In genomic region chr10:132446661-132447445, GRCh38 we compare ENCODE assay signal across 8 cellular contexts. TPM values are rescaled to one million over a fixed set of nuclear protein-coding genes. Genes with fewer than 3 reads are reported as not detected.
DNase-seq lines count a peak whose midpoint lies in the region; ATAC-seq and TF ChIP-seq lines count a peak whose summit lies in the region.

No MANE protein-coding gene starts in this region.

- peak overlapping the region; percentile 62 for H3K27ac ChIP-seq in Karpas-422 (ENCODE audit: low read length)

- no peaks in the 10 kb centered on the region for H3K27me3 ChIP-seq in Karpas-422 (ENCODE audit: low read length)

- peaks cover 33% of the 10 kb centered on the region for H3K4me1 ChIP-seq in Karpas-422 (ENCODE audit: low read length)

- ATAC-seq in GM19395 (IDR thresholded peaks at IDR 0.05; ENCODE audit: unreplicated experiment) (peak; percentile 59), memory B cell (ENCODE audit: low read depth) (peak; percentile 40)

- H3K27ac Mint-ChIP-seq in memory B cell: peak overlapping the region; percentile 98

- H3K27me3 Mint-ChIP-seq in memory B cell: no peaks in the 10 kb centered on the region

- H3K9me2 ChIP-seq in Karpas-422 (replicated peaks; ENCODE audit: insufficient read depth, low read length): no peaks in the 10 kb centered on the region

- peak overlapping the region; percentile 64 for H3K9ac ChIP-seq in Karpas-422 (ENCODE audit: low read length)

- in situ Hi-C loops in astrocyte of the spinal cord (cut with HindIII; ENCODE audit: low sequenced_read_pairs): no loop called here

- peak; percentile 63 for TF ChIP-seq CTCF in AG09309 (IDR thresholded peaks at IDR 0.05; ENCODE audit: control insufficient read depth, insufficient read depth, low read depth, low read length, missing control alignments)
- peak; percentile 39 for TF ChIP-seq CTCF in astrocyte of the spinal cord (IDR thresholded peaks at IDR 0.05; ENCODE audit: low read depth, low read length)

- no peaks in the 10 kb centered on the region for H4K20me1 ChIP-seq in Karpas-422 (ENCODE audit: insufficient read depth, low read depth, low read length)

- H2AFZ ChIP-seq in Karpas-422 (ENCODE audit: low read length): no peak overlapping the region

- peaks cover 35% of the 10 kb centered on the region for H3K4me1 Mint-ChIP-seq in memory B cell

- H3K4me2 ChIP-seq in Karpas-422 (ENCODE audit: low read depth, low read length, poor library complexity, severe bottlenecking): peak overlapping the region; percentile 45

- no peaks in the 10 kb centered on the region for H3K36me3 ChIP-seq in Karpas-422 (ENCODE audit: insufficient read depth, low read length)

- no peaks in the 10 kb centered on the region for H3K36me3 Mint-ChIP-seq in memory B cell

- H3K79me2 ChIP-seq in Karpas-422 (ENCODE audit: low read length): no peaks in the 10 kb centered on the region

- H3K9me3 Mint-ChIP-seq in memory B cell: no peaks in the 10 kb centered on the region

- DNase-seq in AG09309 (ENCODE audit: low read depth): no peak
- DNase-seq in Karpas-422: peak; percentile 88
- DNase-seq in T-helper 2 cell: peak in 4 of 5 experiments; percentile 42 to 86 (median 58)
- DNase-seq in astrocyte of the spinal cord (ENCODE audit: low read depth, low spot score): no peak
- peak in 1 of 2 donors; percentile 51 for DNase-seq in memory B cell (ENCODE audit: low spot score in 2 of 2)
- peak; percentile 58 to 80 for DNase-seq in stimulated activated CD8-positive, alpha-beta memory T cell treated with anti-CD3 and anti-CD28 coated beads, Interleukin-7, amount 100 ng/mL, for 48 hours (ENCODE audit: extremely low read depth in 1 of 2, low read depth in 1 of 2)
- no peak for DNase-seq in DMS79 treated with DMSO at 0.1 percent for 48 hours (lab: John Stamatoyannopoulos, UW)

- H3K4me3 Mint-ChIP-seq in memory B cell: peak overlapping the region; percentile 61

- no peaks in the 10 kb centered on the region for H3K9me3 ChIP-seq in Karpas-422 (ENCODE audit: low read length)

- H3K4me3 ChIP-seq in AG09309 (ENCODE audit: control insufficient read depth, low read depth, low read length) (no peak overlapping the region), Karpas-422 (ENCODE audit: low read length) (peak overlapping the region; percentile 36; the same call in 1 of the 2 replicates), astrocyte of the spinal cord (ENCODE audit: low read depth, low read length) (no peak overlapping the region)

RNA-seq across cellular contexts. Expression of gene PWWP2B, which starts 49.9 kb away (rescaled TPM):
- 1.4 and 3.7 TPM in 2 replicates for total RNA-seq in Karpas-422 (2014; rRNA removed; shearing (Covaris generic); ENCODE audit: low replicate concordance)

Comparison
In these comparisons a context has a peak if more than half of its experiments do, and no peak if none do; other contexts are left out.
1. DNase-seq: peak in Karpas-422 (single experiment), T-helper 2 cell (4 of 5) and stimulated activated CD8-positive, alpha-beta memory T cell treated with anti-CD3 and anti-CD28 coated beads, Interleukin-7, amount 100 ng/mL, for 48 hours (2 of 2); none in AG09309 (single experiment), astrocyte of the spinal cord (single experiment) and DMS79 treated with DMSO at 0.1 percent for 48 hours (single experiment).